12 cellular contexts compared by ENCODE assay signal in genomic region chr5:55101148-55101547, GRCh38. TPM values are rescaled to one million over a fixed set of nuclear protein-coding genes. Genes with fewer than 3 reads are reported as not detected.
DNase-seq lines count a peak whose midpoint lies in the region; ATAC-seq lines count a peak whose summit lies in the region.
"Not testable (repeated sequence)": the region's sequence is repeated elsewhere in the genome, so short reads cannot be mapped to it uniquely, and the experiment has no call there.
"Had no signal": no experiment of that assay in that cellular context is flagged by ENCODE, and none has a peak within 500 bp of the region (broad histone marks: within the 10 kb centered on the region; RNA-seq: fewer than 3 reads in every experiment).

No MANE protein-coding gene starts in this region.

- H3K27ac Mint-ChIP-seq in CD4-positive, CD25-positive, alpha-beta regulatory T cell: peak overlapping the region in 2 of 3 donors; percentile 61 to 98
- H3K27ac Mint-ChIP-seq in activated CD8-positive, alpha-beta memory T cell treated with anti-CD3 and anti-CD28 coated beads, Interleukin-2, amount 10 ng/mL, durations not matched to agents 7 days and 5 days: peak overlapping the region; percentile 97
- peak overlapping the region; percentile 96 for H3K27ac Mint-ChIP-seq in activated naive CD4-positive, alpha-beta T cell treated with anti-CD3 and anti-CD28 coated beads, Interleukin-2, amount 10 ng/mL, durations not matched to agents 7 days and 5 days
- peak overlapping the region; percentile 89 for H3K27ac Mint-ChIP-seq in central memory CD8-positive, alpha-beta T cell (ENCODE audit: low read depth)
- peak overlapping the region; percentile 81 to 99 for H3K27ac Mint-ChIP-seq in natural killer cell treated with Interleukin-12 subunit alpha and Interleukin-12 subunit beta and Interleukin-15 and Interleukin-18, amount 100 ng/mL, for 72 hours

- H3K9me3 ChIP-seq in CD4-positive, CD25-positive, alpha-beta regulatory T cell (ENCODE audit: control insufficient read depth in 2 of 2, low read length in 2 of 2); KOPT-K1 (ENCODE audit: insufficient read depth, low read length, poor library complexity, severe bottlenecking): not testable (repeated sequence)

- H3K9me3 Mint-ChIP-seq in CD4-positive, CD25-positive, alpha-beta regulatory T cell: peaks cover 0 to 27% (median 3%) of the 10 kb centered on the region in 7 donors
- peaks cover 27% of the 10 kb centered on the region for H3K9me3 Mint-ChIP-seq in activated CD8-positive, alpha-beta memory T cell treated with anti-CD3 and anti-CD28 coated beads, Interleukin-2, amount 10 ng/mL, durations not matched to agents 7 days and 5 days (ENCODE audit: low read depth)
- H3K9me3 Mint-ChIP-seq in activated naive CD4-positive, alpha-beta T cell treated with anti-CD3 and anti-CD28 coated beads, Interleukin-2, amount 10 ng/mL, durations not matched to agents 7 days and 5 days: peaks cover 50% of the 10 kb centered on the region
- H3K9me3 Mint-ChIP-seq in central memory CD8-positive, alpha-beta T cell: peaks cover 22% of the 10 kb centered on the region
- H3K9me3 Mint-ChIP-seq in natural killer cell treated with Interleukin-12 subunit alpha and Interleukin-12 subunit beta and Interleukin-15 and Interleukin-18, amount 100 ng/mL, for 72 hours: not testable (repeated sequence)

- DNase-seq in CD4-positive, CD25-positive, alpha-beta regulatory T cell; activated CD8-positive, alpha-beta memory T cell treated with anti-CD3 and anti-CD28 coated beads, Interleukin-2, amount 10 ng/mL, durations not matched to agents 7 days and 5 days; activated naive CD4-positive, alpha-beta T cell treated with anti-CD3 and anti-CD28 coated beads, Interleukin-2, amount 10 ng/mL, durations not matched to agents 7 days and 5 days; central memory CD8-positive, alpha-beta T cell (ENCODE audit: low spot score in 2 of 2); natural killer cell treated with Interleukin-12 subunit alpha and Interleukin-12 subunit beta and Interleukin-15 and Interleukin-18, amount 100 ng/mL, for 72 hours (ENCODE audit: low spot score): not testable (repeated sequence)

- not testable (repeated sequence) for H3K36me3 Mint-ChIP-seq in CD4-positive, CD25-positive, alpha-beta regulatory T cell
- H3K36me3 Mint-ChIP-seq in activated CD8-positive, alpha-beta memory T cell treated with anti-CD3 and anti-CD28 coated beads, Interleukin-2, amount 10 ng/mL, durations not matched to agents 7 days and 5 days: peaks cover 73% of the 10 kb centered on the region
- peaks cover 59% of the 10 kb centered on the region for H3K36me3 Mint-ChIP-seq in activated naive CD4-positive, alpha-beta T cell treated with anti-CD3 and anti-CD28 coated beads, Interleukin-2, amount 10 ng/mL, durations not matched to agents 7 days and 5 days
- peaks cover 25% of the 10 kb centered on the region for H3K36me3 Mint-ChIP-seq in central memory CD8-positive, alpha-beta T cell (ENCODE audit: insufficient read depth)
- peaks cover 44% of the 10 kb centered on the region for H3K36me3 Mint-ChIP-seq in natural killer cell treated with Interleukin-12 subunit alpha and Interleukin-12 subunit beta and Interleukin-15 and Interleukin-18, amount 100 ng/mL, for 72 hours

- H3K4me1 Mint-ChIP-seq in CD4-positive, CD25-positive, alpha-beta regulatory T cell: peaks cover 25 to 93% (median 64%) of the 10 kb centered on the region in 4 donors
- H3K4me1 Mint-ChIP-seq in activated CD8-positive, alpha-beta memory T cell treated with anti-CD3 and anti-CD28 coated beads, Interleukin-2, amount 10 ng/mL, durations not matched to agents 7 days and 5 days: peaks cover 75% of the 10 kb centered on the region
- H3K4me1 Mint-ChIP-seq in activated naive CD4-positive, alpha-beta T cell treated with anti-CD3 and anti-CD28 coated beads, Interleukin-2, amount 10 ng/mL, durations not matched to agents 7 days and 5 days: peaks cover 93% of the 10 kb centered on the region
- H3K4me1 Mint-ChIP-seq in central memory CD8-positive, alpha-beta T cell: peaks cover 80% of the 10 kb centered on the region
- H3K4me1 Mint-ChIP-seq in natural killer cell treated with Interleukin-12 subunit alpha and Interleukin-12 subunit beta and Interleukin-15 and Interleukin-18, amount 100 ng/mL, for 72 hours (ENCODE audit: low read depth in 2 of 2): peaks cover 65 to 83% of the 10 kb centered on the region in 2 donors

- CTCF ChIA-PET in activated CD8-positive, alpha-beta memory T cell treated with anti-CD3 and anti-CD28 coated beads, Interleukin-2, amount 10 ng/mL, durations not matched to agents 7 days and 5 days (lab: Charles Lee): interaction anchor here (1.0 to 6.8 kb wide), 6 partner anchors 36 to 198 kb away, joined by 3 to 50 read pairs (median 6); no protein-coding TSS in a partner anchor
- CTCF ChIA-PET in activated naive CD4-positive, alpha-beta T cell treated with anti-CD3 and anti-CD28 coated beads, Interleukin-2, amount 10 ng/mL, durations not matched to agents 7 days and 5 days (lab: Charles Lee): interaction anchor here (1.0 to 4.6 kb wide), 3 partner anchors 44 to 157 kb away, joined by 3 to 36 read pairs (median 4); no protein-coding TSS in a partner anchor

- ATAC-seq in CD4-positive, CD25-positive, alpha-beta regulatory T cell (ENCODE audit: low read depth in 2 of 2); central memory CD8-positive, alpha-beta T cell (replicated peaks; ENCODE audit: extremely low read depth, poor library complexity, severe bottlenecking): not testable (repeated sequence)
- ATAC-seq in activated CD4-positive, CD25-positive, alpha-beta regulatory T cell treated with anti-CD3 and anti-CD28 coated beads, Interleukin-2, amount 50 U/mL, for 24 hours: peak; percentile 68 to 79
- peak; percentile 3 for ATAC-seq in activated CD8-positive, alpha-beta memory T cell treated with anti-CD3 and anti-CD28 coated beads, Interleukin-2, amount 10 ng/mL, durations not matched to agents 7 days and 5 days
- peak in 1 of 2 donors; percentile 11 for ATAC-seq in natural killer cell treated with Interleukin-12 subunit alpha and Interleukin-12 subunit beta and Interleukin-15 and Interleukin-18, amount 100 ng/mL, for 72 hours

- peak overlapping the region; percentile 82 to 93 (median 84) for H3K4me3 Mint-ChIP-seq in CD4-positive, CD25-positive, alpha-beta regulatory T cell
- H3K4me3 Mint-ChIP-seq in activated CD8-positive, alpha-beta memory T cell treated with anti-CD3 and anti-CD28 coated beads, Interleukin-2, amount 10 ng/mL, durations not matched to agents 7 days and 5 days: peak overlapping the region; percentile 91
- not testable (repeated sequence) for H3K4me3 Mint-ChIP-seq in activated naive CD4-positive, alpha-beta T cell treated with anti-CD3 and anti-CD28 coated beads, Interleukin-2, amount 10 ng/mL, durations not matched to agents 7 days and 5 days
- peak overlapping the region; percentile 91 for H3K4me3 Mint-ChIP-seq in central memory CD8-positive, alpha-beta T cell
- H3K4me3 Mint-ChIP-seq in natural killer cell treated with Interleukin-12 subunit alpha and Interleukin-12 subunit beta and Interleukin-15 and Interleukin-18, amount 100 ng/mL, for 72 hours: peak overlapping the region; percentile 91

- peak overlapping the region; percentile 67 for H3K27ac ChIP-seq in CD4-positive, CD25-positive, alpha-beta regulatory T cell (ENCODE audit: insufficient read depth, low read length, poor library complexity, severe bottlenecking)
- H3K27ac ChIP-seq in KOPT-K1 (ENCODE audit: low read depth, low read length, poor library complexity, severe bottlenecking): peak overlapping the region; percentile 47

- H3K4me1 ChIP-seq in CD4-positive, CD25-positive, alpha-beta regulatory T cell (ENCODE audit: control insufficient read depth, insufficient read depth, low read length, poor library complexity, severe bottlenecking): peaks cover 61% of the 10 kb centered on the region

- H3K36me3 ChIP-seq in CD4-positive, CD25-positive, alpha-beta regulatory T cell (ENCODE audit: control insufficient read depth, insufficient read depth, low read length); KOPT-K1 (ENCODE audit: insufficient read depth, low read length): not testable (repeated sequence)

- not testable (repeated sequence) for H3K27me3 ChIP-seq in CD4-positive, CD25-positive, alpha-beta regulatory T cell (ENCODE audit: control insufficient read depth, insufficient read depth, low read length)

- not testable (repeated sequence) for H3K27me3 Mint-ChIP-seq in CD4-positive, CD25-positive, alpha-beta regulatory T cell; activated CD8-positive, alpha-beta memory T cell treated with anti-CD3 and anti-CD28 coated beads, Interleukin-2, amount 10 ng/mL, durations not matched to agents 7 days and 5 days; activated naive CD4-positive, alpha-beta T cell treated with anti-CD3 and anti-CD28 coated beads, Interleukin-2, amount 10 ng/mL, durations not matched to agents 7 days and 5 days; central memory CD8-positive, alpha-beta T cell; natural killer cell treated with Interleukin-12 subunit alpha and Interleukin-12 subunit beta and Interleukin-15 and Interleukin-18, amount 100 ng/mL, for 72 hours

- H3K4me3 ChIP-seq in CD4-positive, CD25-positive, alpha-beta regulatory T cell (ENCODE audit: low read depth, low read length): peak overlapping the region; percentile 80

RNA-seq across cellular contexts. Expression of gene GZMA, which starts 1.3 kb away (rescaled TPM):
- 22.6 TPM for total RNA-seq in CD4-positive, CD25-positive, alpha-beta regulatory T cell
- polyA plus RNA-seq in CD4-positive, CD25-positive, alpha-beta regulatory T cell: 100 to 1,000 TPM in 1 of 4 donors, 10 to 100 TPM in 3; 25.4 to 107 (median 54.6) TPM
- 1,000 to 10,000 TPM in 1 of 2 experiments, 100 to 1,000 TPM in 1; 927 to 1,065 TPM for total RNA-seq in activated CD8-positive, alpha-beta memory T cell treated with anti-CD3 and anti-CD28 coated beads, Interleukin-2, amount 10 ng/mL, durations not matched to agents 7 days and 5 days
- 1,000 to 10,000 TPM in 1 of 2 donors, 100 to 1,000 TPM in 1; 522 to 1,702 TPM for total RNA-seq in natural killer cell treated with Interleukin-12 subunit alpha and Interleukin-12 subunit beta and Interleukin-15 and Interleukin-18, amount 100 ng/mL, for 72 hours
- total RNA-seq: A172, H1, K562, LHCN-M2 had no signal
- polyA plus RNA-seq: BJ, H1, K562 had no signal

RNA-seq across cellular contexts. Expression of gene GPX8, which starts 58.8 kb away (rescaled TPM):
- total RNA-seq in CD4-positive, CD25-positive, alpha-beta regulatory T cell: not detected
- polyA plus RNA-seq in CD4-positive, CD25-positive, alpha-beta regulatory T cell: not detected
- not detected for total RNA-seq in activated CD8-positive, alpha-beta memory T cell treated with anti-CD3 and anti-CD28 coated beads, Interleukin-2, amount 10 ng/mL, durations not matched to agents 7 days and 5 days
- total RNA-seq in natural killer cell treated with Interleukin-12 subunit alpha and Interleukin-12 subunit beta and Interleukin-15 and Interleukin-18, amount 100 ng/mL, for 72 hours: not detected

Comparison
In these comparisons a context has a peak if more than half of its experiments do, and no peak if none do; other contexts are left out.
1. RNA of gene GZMA, which starts 1.3 kb away (total RNA-seq): 522 to 1,702 TPM in natural killer cell treated with Interleukin-12 subunit alpha and Interleukin-12 subunit beta and Interleukin-15 and Interleukin-18, amount 100 ng/mL, for 72 hours and 927 to 1,065 TPM in activated CD8-positive, alpha-beta memory T cell treated with anti-CD3 and anti-CD28 coated beads, Interleukin-2, amount 10 ng/mL, durations not matched to agents 7 days and 5 days; 22.6 TPM in CD4-positive, CD25-positive, alpha-beta regulatory T cell (single experiment); every median in the first group is over 10 times any median in the second.
2. Peak in every context shown above with its lines, with median percentiles within 50 percentile points of each other: H3K27ac Mint-ChIP-seq.